Comparison of ENCODE assay signal across 8 cellular contexts in genomic region chr1:25905680-25906643, GRCh38. TPM values are rescaled to one million over a fixed set of nuclear protein-coding genes. Genes with fewer than 3 reads are reported as not detected.
DNase-seq lines count a peak whose midpoint lies in the region; ATAC-seq and TF ChIP-seq lines count a peak whose summit lies in the region.

Gene STMN1 (minus strand): TSS chr1:25906419. CDS start chr1:25904676, 1,743 bp downstream.

- no peaks in the 10 kb centered on the region for H3K9me3 ChIP-seq in endodermal cell (ENCODE audit: control insufficient read depth, low read length)

- peak within 1 kb of the TSS; percentile 98 for H3K27ac ChIP-seq in endodermal cell (ENCODE audit: low read depth, low read length)

- H3K27ac Mint-ChIP-seq in endodermal cell (peak within 1 kb of the TSS; percentile 92), mesothelial cell of epicardium (peak within 1 kb of the TSS; percentile 86)

- peaks cover 33% of the 10 kb centered on the region for H3K36me3 ChIP-seq in endodermal cell (ENCODE audit: control insufficient read depth, insufficient read depth, low read length)

- H3K27me3 Mint-ChIP-seq in endodermal cell (ENCODE audit: insufficient read depth), result peaks cover 3% of the 10 kb centered on the region
- H3K27me3 Mint-ChIP-seq in mesothelial cell of epicardium (ENCODE audit: low read depth), result no peaks in the 10 kb centered on the region

- peak; percentile 51 for ATAC-seq in GM19467 (IDR thresholded peaks at IDR 0.05; ENCODE audit: unreplicated experiment)

- WGBS in endodermal cell (ENCODE audit: insufficient coverage in 1 of 2, insufficient read length in 1 of 2), 2 experiments, result 0% methylated on average over 21 to 99 of the region's 102 CpGs

- H3K4me3 ChIP-seq in endodermal cell (ENCODE audit: low read length), result peak within 1 kb of the TSS; percentile 100

- DNase-seq in COLO668 (lab: John Stamatoyannopoulos, UW; ENCODE audit: unreplicated experiment) (peak; percentile 100), HT1080 (ENCODE audit: low read depth) (peak; percentile 90), NOMO-1 treated with dmso at 0.1 percent for 144 hours (lab: John Stamatoyannopoulos, UW; ENCODE audit: unreplicated experiment) (peak; percentile 95), endodermal cell (peak; percentile 99), mesothelial cell of epicardium (ENCODE audit: low spot score in 2 of 2, unreplicated experiment in 2 of 2) (peak; percentile 88 to 90)
- peak; percentile 68 for DNase-seq in activated CD8-positive, alpha-beta memory T cell treated with anti-CD3 and anti-CD28 coated beads, Interleukin-2, amount 50 U/mL, for 24 hours (ENCODE audit: extremely low read depth)
- DNase-seq in stimulated activated CD8-positive, alpha-beta memory T cell treated with anti-CD3 and anti-CD28 coated beads, Interleukin-15, amount 100 ng/mL, for 48 hours (ENCODE audit: low read depth in 2 of 2), result peak; percentile 89 to 90

- H3K4me1 Mint-ChIP-seq in endodermal cell (peaks cover 24% of the 10 kb centered on the region), mesothelial cell of epicardium (peaks cover 41% of the 10 kb centered on the region)

- H3K4me3 Mint-ChIP-seq in endodermal cell (peak within 1 kb of the TSS; percentile 78), mesothelial cell of epicardium (peak within 1 kb of the TSS; percentile 88)

- no peaks in the 10 kb centered on the region for H3K9me3 Mint-ChIP-seq in endodermal cell
- H3K9me3 Mint-ChIP-seq in mesothelial cell of epicardium, result no peaks in the 10 kb centered on the region

- TF ChIP-seq CTCF in endodermal cell (conservative IDR thresholded peaks at IDR 0.05) (peak; percentile 59), mesothelial cell of epicardium (IDR thresholded peaks at IDR 0.05; ENCODE audit: unreplicated experiment) (peak; percentile 6)

- H3K27me3 ChIP-seq in endodermal cell (ENCODE audit: control insufficient read depth, insufficient read depth, low read length, poor library complexity, severe bottlenecking), result no peaks in the 10 kb centered on the region

- no peaks in the 10 kb centered on the region for H3K4me1 ChIP-seq in endodermal cell (ENCODE audit: control insufficient read depth, insufficient read depth, low read length)

- peaks cover 31% of the 10 kb centered on the region for H3K36me3 Mint-ChIP-seq in endodermal cell (ENCODE audit: low read depth)
- peaks cover 10% of the 10 kb centered on the region for H3K36me3 Mint-ChIP-seq in mesothelial cell of epicardium

- peak within 1 kb of the TSS; percentile 85 for H3K9ac ChIP-seq in endodermal cell (ENCODE audit: extremely low read depth, low read length, poor library complexity, severe bottlenecking)

RNA-seq across cellular contexts. Expression of gene STMN1, which starts in this region (rescaled TPM):
- 314 and 408 TPM in 2 replicates for total RNA-seq in HT1080 (2014; rRNA removed; shearing (Covaris generic))
- polyA plus RNA-seq in HT1080 (2015; cell fraction: cytosol; rRNA removed), result 425 and 442 TPM in 2 replicates
- 278 and 285 TPM in 2 replicates for polyA plus RNA-seq in HT1080 (2015; cell fraction: nucleus; rRNA removed)
- total RNA-seq in endodermal cell (100 to 1,000 TPM; 543 to 585 TPM), mesothelial cell of epicardium (464 to 480 TPM (median 472 TPM) in 3 replicates)
- polyA plus RNA-seq in endodermal cell (2013, experiment 1 of 2), result 1,221 TPM
- polyA plus RNA-seq in endodermal cell (2013, experiment 2 of 2), result 1,270 TPM

Comparison
In these comparisons a context has a peak if more than half of its experiments do, and no peak if none do; other contexts are left out.
1. Peak in every context shown above with its lines: DNase-seq, ATAC-seq, H3K4me3 ChIP-seq and H3K27ac ChIP-seq.